ENCODE assay signal across 8 cellular contexts in genomic region chrX:69615779-69616519, GRCh38. TPM values are rescaled to one million over a fixed set of nuclear protein-coding genes. Genes with fewer than 3 reads are reported as not detected.
DNase-seq lines count a peak whose midpoint lies in the region; ATAC-seq and TF ChIP-seq lines count a peak whose summit lies in the region.

Gene EDA (plus strand): TSS chrX:69616113.

- peaks cover 0 to 6% of the 10 kb centered on the region in 2 donors for H3K4me1 Mint-ChIP-seq in effector memory CD8-positive, alpha-beta T cell (ENCODE audit: low read depth in 2 of 2)

- peak; percentile 66 for DNase-seq in DMS79 (lab: John Stamatoyannopoulos, UW)
- DNase-seq in NCI-H510A treated with DMSO at 0.1 percent for 48 hours (lab: John Stamatoyannopoulos, UW) = peak; percentile 89
- peak in 2 of 3 experiments; percentile 21 to 33 for DNase-seq in activated CD8-positive, alpha-beta memory T cell treated with anti-CD3 and anti-CD28 coated beads for 48 hours (ENCODE audit: low read depth in 2 of 3, low spot score in 2 of 3)
- DNase-seq in effector memory CD8-positive, alpha-beta T cell = peak in 2 of 3 experiments; percentile 42 to 51
- DNase-seq in lower lobe of right lung = peak; percentile 87
- DNase-seq in stimulated activated CD4-positive, alpha-beta T cell treated with anti-CD3 and anti-CD28 coated beads, Interleukin-2, amount 100 ng/mL, for 48 hours = peak; percentile 58 to 60
- no peak for DNase-seq in GM19240 (ENCODE audit: insufficient read length, low spot score)

- no peaks in the 10 kb centered on the region for H3K36me3 ChIP-seq in lower lobe of right lung

- ATAC-seq in HG02610 (IDR thresholded peaks at IDR 0.05; ENCODE audit: unreplicated experiment) = peak; percentile 80
- ATAC-seq in effector memory CD8-positive, alpha-beta T cell (replicated peaks) = peak; percentile 91
- ATAC-seq in lower lobe of right lung = peak; percentile 98 to 99

- H3K9me3 Mint-ChIP-seq in effector memory CD8-positive, alpha-beta T cell = no peaks in the 10 kb centered on the region

- H3K4me1 ChIP-seq in lower lobe of right lung = no peaks in the 10 kb centered on the region

- peak within 1 kb of the TSS; percentile 3 for H3K27ac ChIP-seq in lower lobe of right lung

- no peak within 1 kb of the TSS for H3K27ac Mint-ChIP-seq in effector memory CD8-positive, alpha-beta T cell

- H3K4me3 Mint-ChIP-seq in effector memory CD8-positive, alpha-beta T cell = peak within 1 kb of the TSS; percentile 31 to 79

- TF ChIP-seq CTCF in lower lobe of right lung (IDR thresholded peaks at IDR 0.05) = no peak

- intact Hi-C loops in lower lobe of right lung (cut with DNase I) = no loop called here

- peak within 1 kb of the TSS; percentile 69 for H3K4me3 ChIP-seq in lower lobe of right lung

- H3K27me3 Mint-ChIP-seq in effector memory CD8-positive, alpha-beta T cell = peaks cover 0 to 9% of the 10 kb centered on the region in 2 donors

- no peaks in the 10 kb centered on the region for H3K27me3 ChIP-seq in lower lobe of right lung (ENCODE audit: low read depth)

- H3K36me3 Mint-ChIP-seq in effector memory CD8-positive, alpha-beta T cell (ENCODE audit: insufficient read depth) = no peaks in the 10 kb centered on the region

- H3K9me3 ChIP-seq in lower lobe of right lung = no peaks in the 10 kb centered on the region

RNA-seq across cellular contexts. Expression of gene EDA, which starts in this region (rescaled TPM):
- total RNA-seq in lower lobe of right lung = 5.5 TPM
